Comparison of ENCODE assay signal across 1 cellular context in the genomic region with DNA sequence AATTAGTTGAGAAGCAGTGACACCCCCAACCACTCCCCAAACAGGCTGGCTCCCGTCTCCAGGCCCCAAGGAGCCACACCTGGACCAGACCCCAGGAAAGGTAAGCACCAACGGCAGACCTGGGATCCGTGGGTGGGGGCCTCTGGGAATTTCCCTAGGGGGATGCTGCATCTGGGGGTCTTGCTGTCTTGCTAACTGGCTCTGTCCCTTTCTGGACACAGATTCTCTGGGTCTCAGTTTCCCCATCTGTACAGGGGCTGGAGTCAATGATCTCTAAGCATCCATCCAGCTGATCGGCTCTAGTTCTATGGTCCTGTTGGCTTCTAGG.
TF ChIP-seq lines count a peak whose summit lies in the region.

No MANE protein-coding gene starts in this region.

TF ChIP-seq in H1, 55 proteins besides CTCF, POLR2A, EP300 and RAD21:
- TF ChIP-seq SP4 (IDR thresholded peaks at IDR 0.05; ENCODE audit: low read length) (no peak), PHF8 (conservative IDR thresholded peaks at IDR 0.05; ENCODE audit: low read depth, low read length) (no peak), NANOG (IDR thresholded peaks at IDR 0.05; ENCODE audit: insufficient read depth, low read depth, low read length, poor library complexity, severe bottlenecking) (no peak)
TF ChIP-seq in H1: peak in this region for 0.
